Comparison of ENCODE assay signal across 11 cellular contexts in the genomic region with DNA sequence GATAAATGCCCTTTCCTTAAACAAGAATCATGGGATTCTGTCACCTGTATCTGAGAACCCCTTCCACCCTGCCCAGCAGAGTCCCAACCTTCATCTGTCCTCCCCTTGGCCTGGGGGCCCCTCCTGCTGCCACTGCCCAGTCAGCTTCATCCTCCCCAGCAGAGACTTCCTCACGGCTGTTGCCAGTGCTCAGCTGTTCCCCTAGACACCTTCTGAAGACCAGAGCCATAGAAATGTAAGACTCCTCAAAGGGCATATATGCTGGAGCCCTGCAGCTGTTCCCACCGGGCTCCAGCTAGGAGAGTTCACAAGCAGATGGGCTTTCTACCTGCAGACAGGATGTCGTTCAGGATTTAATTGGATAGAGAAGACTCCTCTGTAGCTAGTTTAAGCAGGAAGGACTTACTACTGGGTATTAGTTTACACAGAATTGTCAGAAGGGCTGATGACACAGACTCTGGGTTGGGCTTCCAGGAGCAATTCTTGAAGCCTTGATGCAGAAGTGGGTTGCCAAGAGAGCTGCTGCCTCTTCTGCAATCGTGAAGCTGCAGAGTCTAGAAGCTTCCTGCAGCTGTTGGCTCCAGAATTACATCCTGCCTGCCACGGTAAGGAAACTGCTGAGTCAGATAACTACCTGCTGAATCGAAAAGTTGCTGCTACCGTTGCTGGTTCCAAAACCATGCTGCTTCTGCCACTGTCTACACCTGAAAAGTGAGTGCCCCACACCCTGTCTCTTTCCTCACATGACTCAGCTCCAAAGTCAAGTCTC. TPM values are rescaled to one million over a fixed set of nuclear protein-coding genes. Genes with fewer than 3 reads are reported as not detected.
A peak's percentile ranks its signal among the peaks of the same experiment; 100 is the strongest.
DNase-seq lines count a peak whose midpoint lies in the region; ATAC-seq, FAIRE-seq and TF ChIP-seq lines count a peak whose summit lies in the region.
"Had no signal": no experiment of that assay in that cellular context is flagged by ENCODE, and none has a peak within 500 bp of the region (broad histone marks: within the 10 kb centered on the region; RNA-seq: fewer than 3 reads in every experiment).

No MANE protein-coding gene starts in this region.

- CTCF ChIA-PET in activated CD8-positive, alpha-beta T cell treated with anti-CD3 and anti-CD28 coated beads for 36 hours (lab: Charles Lee) = interaction anchor here (1.1 to 1.8 kb wide), 5 partner anchors 11 to 167 kb away, joined by 3 to 8 read pairs (median 5); no protein-coding TSS in a partner anchor
- CTCF ChIA-PET in HepG2 (lab: Yijun Ruan, JAX; ENCODE audit: low intra/inter-chr PET ratio, low total read pairs) = no interaction called here

- no peak overlapping the region for H3K27ac ChIP-seq in HepG2 (ENCODE audit: extremely low read length, insufficient read depth, low read length)
- H3K27ac ChIP-seq in vagina = no peak overlapping the region
- H3K27ac ChIP-seq: ascending aorta had no signal

- H3K79me2 ChIP-seq in HepG2 (ENCODE audit: insufficient read depth, low read length) = no peaks in the 10 kb centered on the region

- no peaks in the 10 kb centered on the region for H3K9me3 ChIP-seq in HepG2 (ENCODE audit: low read length)
- H3K9me3 ChIP-seq in vagina = no peaks in the 10 kb centered on the region
- H3K9me3 ChIP-seq: ascending aorta had no signal

- no peak overlapping the region for H3K4me3 Mint-ChIP-seq in activated CD8-positive, alpha-beta T cell treated with anti-CD3 and anti-CD28 coated beads for 36 hours

- no TSS peak for BruUV-seq in HepG2 (replicated peaks; lab: Mats Ljungman, UMichigan)

- H3K9me3 Mint-ChIP-seq in activated CD8-positive, alpha-beta T cell treated with anti-CD3 and anti-CD28 coated beads for 36 hours = peaks cover 2% of the 10 kb centered on the region

- peaks cover 46% of the 10 kb centered on the region for H3K4me1 Mint-ChIP-seq in activated CD8-positive, alpha-beta T cell treated with anti-CD3 and anti-CD28 coated beads for 36 hours (ENCODE audit: low read depth)

- TF ChIP-seq EP300 in HepG2 (IDR thresholded peaks at IDR 0.05; ENCODE audit: low read depth in 2 of 2, low read length in 2 of 2) (no peak), HepG2 (CRISPR knock-in tag; IDR thresholded peaks at IDR 0.05; ENCODE audit: borderline replicate concordance) (no peak)

- no peak overlapping the region for H3K9ac ChIP-seq in HepG2 (ENCODE audit: insufficient read depth, low read depth, low read length)

- no peaks in the 10 kb centered on the region for H3K36me3 Mint-ChIP-seq in activated CD8-positive, alpha-beta T cell treated with anti-CD3 and anti-CD28 coated beads for 36 hours (ENCODE audit: low read depth)

- no peak for TF ChIP-seq CTCF in activated CD8-positive, alpha-beta T cell treated with anti-CD3 and anti-CD28 coated beads for 36 hours (IDR thresholded peaks at IDR 0.05)
- TF ChIP-seq CTCF in HepG2 (CRISPR knock-in tag; IDR thresholded peaks at IDR 0.05) (no peak), vagina (IDR thresholded peaks at IDR 0.05) (no peak)

- no peak for TF ChIP-seq RAD21 in HepG2 (CRISPR knock-in tag; IDR thresholded peaks at IDR 0.05)

- peak; percentile 49 for ATAC-seq in activated CD8-positive, alpha-beta T cell treated with anti-CD3 and anti-CD28 coated beads for 36 hours
- no peak for ATAC-seq in HepG2
- no peak for ATAC-seq in GM21576 (IDR thresholded peaks at IDR 0.05; ENCODE audit: unreplicated experiment)

- H3K4me3 ChIP-seq in HepG2 (replicated peaks in 1 of 3; ENCODE audit: insufficient read depth in 1 of 3, low read depth in 2 of 3, low read length in 3 of 3) (no peak overlapping the region), vagina (no peak overlapping the region)
- H3K4me3 ChIP-seq: ascending aorta had no signal

- intact Hi-C loops in activated CD8-positive, alpha-beta T cell treated with anti-CD3 and anti-CD28 coated beads for 36 hours (cut with micrococcal nuclease) = no loop called here
- intact Hi-C loops in HepG2 (cut with micrococcal nuclease; ENCODE audit: unreplicated experiment) = no loop called here
- intact Hi-C loops in vagina (cut with DNase I) = no loop called here

- TF ChIP-seq POLR2A in HepG2 (IDR thresholded peaks at IDR 0.05; ENCODE audit: insufficient read depth in 1 of 2, low read depth in 2 of 2, low read length in 2 of 2) (no peak), vagina (IDR thresholded peaks at IDR 0.05) (no peak)

- in situ Hi-C loops in HepG2 (cut with HindIII; ENCODE audit: extremely low pct_ligation_motif_present, low pct_unique_long_range_greater_than_20kb) (no loop called here), KBM-7 (cut with MboI; ENCODE audit: low pct_unique_long_range_greater_than_20kb, low sequenced_read_pairs) (no loop called here)

- WGBS in HepG2 (ENCODE audit: low lambda C conversion rate) = 6% methylated on average over 7 of the region's 7 CpGs

- no peak overlapping the region for H3K4me2 ChIP-seq in HepG2 (ENCODE audit: low read depth, low read length)

- POLR2A ChIA-PET in activated CD8-positive, alpha-beta T cell treated with anti-CD3 and anti-CD28 coated beads for 36 hours (lab: Charles Lee) = interaction anchor here (0.7 kb wide), 1 partner anchor 43 kb away, joined by 3 read pairs; no protein-coding TSS in a partner anchor
- POLR2A ChIA-PET in HepG2 (lab: Yijun Ruan, JAX) = no interaction called here

- no peak overlapping the region for H2AFZ ChIP-seq in HepG2 (ENCODE audit: low read length)

- no peak for FAIRE-seq in HepG2 (lab: Jason Lieb, UNC)

- H3K36me3 ChIP-seq in HepG2 (replicated peaks in 1 of 2; ENCODE audit: control insufficient read depth in 1 of 2, insufficient read depth in 2 of 2, low read length in 2 of 2) (no peaks in the 10 kb centered on the region), vagina (no peaks in the 10 kb centered on the region)
- H3K36me3 ChIP-seq: ascending aorta had no signal

- peaks cover 11% of the 10 kb centered on the region for H3K27me3 Mint-ChIP-seq in activated CD8-positive, alpha-beta T cell treated with anti-CD3 and anti-CD28 coated beads for 36 hours

- no peak overlapping the region for H3K27ac Mint-ChIP-seq in activated CD8-positive, alpha-beta T cell treated with anti-CD3 and anti-CD28 coated beads for 36 hours

- H3K4me1 ChIP-seq in HepG2 (ENCODE audit: insufficient read depth, low read length) = peaks cover 5% of the 10 kb centered on the region
- H3K4me1 ChIP-seq in vagina = peaks cover 24% of the 10 kb centered on the region
- H3K4me1 ChIP-seq: ascending aorta had no signal

- H4K20me1 ChIP-seq in HepG2 (ENCODE audit: insufficient read depth, low read length) = no peaks in the 10 kb centered on the region; the same call in 1 of the 2 replicates

- peaks cover 4 to 54% of the 10 kb centered on the region in 2 experiments; a peak in 4 of 5 replicates for H3K27me3 ChIP-seq in HepG2 (ENCODE audit: control insufficient read depth in 1 of 2, insufficient read depth in 2 of 2, low read length in 2 of 2)
- H3K27me3 ChIP-seq in vagina = no peaks in the 10 kb centered on the region
- H3K27me3 ChIP-seq: ascending aorta had no signal

- DNase-seq in GDM1 (lab: John Stamatoyannopoulos, UW) (peak; percentile 77), NCI-H1436 (lab: John Stamatoyannopoulos, UW) (peak; percentile 34), HepG2 (ENCODE audit: low spot score) (no peak), KBM-7 (no peak), vagina (ENCODE audit: extremely low spot score in 2 of 2) (no peak), cortex of kidney (lab: John Stamatoyannopoulos, UW) (no peak)
- DNase-seq in activated CD8-positive, alpha-beta T cell treated with anti-CD3 and anti-CD28 coated beads for 36 hours = peak; percentile 44
- DNase-seq: midbrain had no signal

TF ChIP-seq in HepG2, 621 proteins besides CTCF, POLR2A, EP300 and RAD21 (continues in another document):
- TF ChIP-seq MAFF (IDR thresholded peaks at IDR 0.05; ENCODE audit: low read depth, low read length) (peak; percentile 95), MAFK (conservative IDR thresholded peaks at IDR 0.05 in 1 of 2, IDR thresholded peaks at IDR 0.05 in 1 of 2; ENCODE audit: low read length in 2 of 2) (peak; percentile 94 to 97)

RNA-seq across cellular contexts. Expression of gene MLN, which starts 57.1 kb away (rescaled TPM):
- not detected for total RNA-seq in activated CD8-positive, alpha-beta T cell treated with anti-CD3 and anti-CD28 coated beads for 36 hours
- not detected in 2 replicates for total RNA-seq in HepG2 (2016; rRNA removed; fragmentation: Illumina TruSeq; extraction: Trizol)
- total RNA-seq in HepG2 (2016; cell fraction: cytosol; rRNA removed; fragmentation: Illumina TruSeq; extraction: Trizol; ENCODE audit: low read depth) = not detected in 2 replicates
- not detected in 2 replicates for total RNA-seq in HepG2 (2016; cell fraction: insoluble cytoplasmic fraction; rRNA removed; fragmentation: Illumina TruSeq; extraction: Trizol)
- not detected in 2 replicates for total RNA-seq in HepG2 (2016; cell fraction: membrane; rRNA removed; fragmentation: Illumina TruSeq; extraction: Trizol)
- not detected in 2 replicates for total RNA-seq in HepG2 (2016; cell fraction: nucleus; rRNA removed; fragmentation: Illumina TruSeq; extraction: Trizol)
- polyA plus RNA-seq in HepG2 (2011; rRNA removed) = not detected in 2 replicates
- polyA plus RNA-seq in HepG2 (2011; cell fraction: cytosol; rRNA removed) = not detected in 2 replicates
- polyA plus RNA-seq in HepG2 (2011; cell fraction: nucleus; rRNA removed) = not detected in 2 replicates
- polyA plus RNA-seq in HepG2 (2012) = not detected in 2 replicates
- polyA plus RNA-seq in HepG2 (2016; cell fraction: cytosol; fragmentation: Illumina TruSeq; extraction: Trizol; ENCODE audit: low read depth) = not detected in 2 replicates
- polyA plus RNA-seq in HepG2 (2016; cell fraction: insoluble cytoplasmic fraction; fragmentation: Illumina TruSeq; extraction: Trizol; ENCODE audit: low read depth) = not detected in 2 replicates
- polyA plus RNA-seq in HepG2 (2016; cell fraction: membrane; fragmentation: Illumina TruSeq; extraction: Trizol; ENCODE audit: low read depth) = not detected in 2 replicates
- not detected in 2 replicates for polyA plus RNA-seq in HepG2 (2016; cell fraction: nucleus; fragmentation: Illumina TruSeq; extraction: Trizol; ENCODE audit: insufficient read depth, low read depth)
- polyA minus RNA-seq in HepG2 (2011; rRNA and poly(A)+ RNA removed; ENCODE audit: low replicate concordance) = not detected in 2 replicates
- not detected in 2 replicates for polyA minus RNA-seq in HepG2 (2011; cell fraction: cytosol; rRNA and poly(A)+ RNA removed)
- not detected in 2 replicates for polyA minus RNA-seq in HepG2 (2011; cell fraction: nucleus; rRNA and poly(A)+ RNA removed)
- not detected for total RNA-seq in vagina
- total RNA-seq: ascending aorta, SK-MEL-5 had no signal

Comparison
In these comparisons a context has a peak if more than half of its experiments do, and no peak if none do; other contexts are left out.
1. DNase-seq: peak in GDM1 (single experiment), NCI-H1436 (single experiment) and activated CD8-positive, alpha-beta T cell treated with anti-CD3 and anti-CD28 coated beads for 36 hours (single experiment); none in HepG2 (single experiment), KBM-7 (single experiment), vagina (0 of 2) and cortex of kidney (single experiment).